22 cellular contexts compared by ENCODE assay signal in genomic region chr10:125264752-125265578, GRCh38.
DNase-seq lines count a peak whose midpoint lies in the region; ATAC-seq, FAIRE-seq and TF ChIP-seq lines count a peak whose summit lies in the region.
"Had no signal": no experiment of that assay in that cellular context is flagged by ENCODE, and none has a peak within 500 bp of the region (broad histone marks: within the 10 kb centered on the region; RNA-seq: fewer than 3 reads in every experiment).

No MANE protein-coding gene starts in this region.

- TF ChIP-seq EP300 in A549 (IDR thresholded peaks at IDR 0.05) = no peak

- in situ Hi-C loops in T47D (cut with HindIII; ENCODE audit: low pct_unique_long_range_greater_than_20kb, low sequenced_read_pairs) = no loop called here
- in situ Hi-C loops in ACHN (cut with HindIII; ENCODE audit: low pct_ligation_motif_present, low pct_unique_long_range_greater_than_20kb, low sequenced_read_pairs) = no loop called here
- in situ Hi-C loops in G401 (cut with HindIII; ENCODE audit: low sequenced_read_pairs) = no loop called here

- 78% methylated on average over 13 of the region's 13 CpGs for WGBS in A549 (ENCODE audit: missing lambda C conversion rate)

- H3K4me3 ChIP-seq in A549 = no peak overlapping the region
- no peak overlapping the region for H3K4me3 ChIP-seq in HUES6 (ENCODE audit: low read depth, low read length)
- H3K4me3 ChIP-seq: cardiac muscle cell, GM12878, MG63, prostate gland, SK-N-MC had no signal

- POLR2A ChIA-PET in A549 (lab: Yijun Ruan, JAX) = no interaction called here

- no peak for TF ChIP-seq RAD21 in A549 (conservative IDR thresholded peaks at IDR 0.05 in 1 of 2, IDR thresholded peaks at IDR 0.05 in 1 of 2)

- DNase-seq in A549 (ENCODE audit: low read depth in 1 of 2, low spot score in 1 of 2) (no peak), T47D (ENCODE audit: low read depth in 1 of 2, low spot score in 1 of 2) (peak; percentile 26 to 74), kidney tubule cell (ENCODE audit: low spot score) (peak; percentile 12), ACHN (no peak), G401 (ENCODE audit: low spot score) (no peak)
- DNase-seq in activated CD4-positive, alpha-beta T cell treated with anti-CD3 and anti-CD28 coated beads for 4 hours = no peak
- DNase-seq: activated CD4-positive, alpha-beta T cell treated with anti-CD3 and anti-CD28 coated beads for 36 hours; activated naive CD4-positive, alpha-beta T cell treated with Interleukin-2 at 50 U/mL for 16 hours; activated T-cell treated with anti-CD3 and anti-CD28 coated beads, Interleukin-2, amount 50 U/mL, for 48 hours; amygdala; COR-L47; cortex of kidney; DND-41; MG63; NCI-H2081; T-helper 17 cell had no signal

- H3K9me3 ChIP-seq in A549 (no peaks in the 10 kb centered on the region), HUES6 (ENCODE audit: control insufficient read depth, insufficient read depth, low read depth, low read length) (no peaks in the 10 kb centered on the region)
- H3K9me3 ChIP-seq: MG63, prostate gland had no signal

- CTCF ChIA-PET in A549 (lab: Yijun Ruan, JAX) = no interaction called here

- FAIRE-seq in A549 (lab: Jason Lieb, UNC) = no peak
- FAIRE-seq: GM12878 had no signal

- ATAC-seq in A549 (peak in 1 of 2 experiments; percentile 48; a peak in 2 of 6 replicates), GM19397 (IDR thresholded peaks at IDR 0.05; ENCODE audit: unreplicated experiment) (no peak)
- ATAC-seq: activated CD4-positive, alpha-beta T cell treated with anti-CD3 and anti-CD28 coated beads for 36 hours; GM12878; T-helper 17 cell had no signal

- H3K4me2 ChIP-seq in A549 = no peak overlapping the region

- TF ChIP-seq CTCF in A549 (IDR thresholded peaks at IDR 0.05) = no peak

- no peaks in the 10 kb centered on the region for H3K27me3 ChIP-seq in HUES6 (ENCODE audit: control insufficient read depth, insufficient read depth, low read length)
- H3K27me3 ChIP-seq: cardiac muscle cell, MG63 had no signal

- H3K9ac ChIP-seq in HUES6 (ENCODE audit: low read length) = peak overlapping the region; percentile 18

- no peaks in the 10 kb centered on the region for H3K36me3 ChIP-seq in HUES6 (ENCODE audit: control insufficient read depth, insufficient read depth, low read length)
- H3K36me3 ChIP-seq: cardiac muscle cell, MG63, prostate gland had no signal

- H3K4me1 ChIP-seq in A549 (peaks cover 18% of the 10 kb centered on the region), HUES6 (ENCODE audit: control insufficient read depth, insufficient read depth, low read length) (peaks cover 15% of the 10 kb centered on the region; the same call in 1 of the 2 replicates)
- H3K4me1 ChIP-seq: prostate gland had no signal

- no peak for TF ChIP-seq POLR2A in A549 (IDR thresholded peaks at IDR 0.05; ENCODE audit: low read length)

- H3K27ac ChIP-seq in A549 (0 out of 6 replicates have a peak overlapping the region, but pooled peaks of 1 of the 2 experiments have one; percentile 41), HUES6 (ENCODE audit: low read depth, low read length) (no peak overlapping the region)
- H3K27ac ChIP-seq: cardiac muscle cell, prostate gland, SK-N-MC had no signal

TF ChIP-seq in A549, 52 proteins besides CTCF, POLR2A, EP300 and RAD21:
- no peak for TF ChIP-seq NFE2L2 (conservative IDR thresholded peaks at IDR 0.05; ENCODE audit: low read length)
- TF ChIP-seq ZSCAN20 (CRISPR knock-in tag; IDR thresholded peaks at IDR 0.05) = no peak
- no peak for TF ChIP-seq RARB (CRISPR knock-in tag; IDR thresholded peaks at IDR 0.05)
- no peak for TF ChIP-seq NPAS2 (CRISPR knock-in tag; IDR thresholded peaks at IDR 0.05; ENCODE audit: borderline replicate concordance)
- TF ChIP-seq ZFP36 (IDR thresholded peaks at IDR 0.05; ENCODE audit: borderline replicate concordance, partially characterized antibody) = peak; percentile 83
- no peak for TF ChIP-seq BHLHE40 (IDR thresholded peaks at IDR 0.05; ENCODE audit: low read depth, low read length)
- no peak for TF ChIP-seq MAZ (IDR thresholded peaks at IDR 0.05; ENCODE audit: borderline replicate concordance, low read depth, low read length)
- TF ChIP-seq CBX2 (IDR thresholded peaks at IDR 0.05; ENCODE audit: borderline replicate concordance, low read depth) = no peak

Comparison
In these comparisons a context has a peak if more than half of its experiments do, and no peak if none do; other contexts are left out.
1. DNase-seq: peak in T47D (2 of 2) and kidney tubule cell (single experiment); none in A549 (0 of 2), activated CD4-positive, alpha-beta T cell treated with anti-CD3 and anti-CD28 coated beads for 4 hours (0 of 2), ACHN (single experiment) and G401 (single experiment).